ENCODE assay signal across 9 cellular contexts in the genomic region with DNA sequence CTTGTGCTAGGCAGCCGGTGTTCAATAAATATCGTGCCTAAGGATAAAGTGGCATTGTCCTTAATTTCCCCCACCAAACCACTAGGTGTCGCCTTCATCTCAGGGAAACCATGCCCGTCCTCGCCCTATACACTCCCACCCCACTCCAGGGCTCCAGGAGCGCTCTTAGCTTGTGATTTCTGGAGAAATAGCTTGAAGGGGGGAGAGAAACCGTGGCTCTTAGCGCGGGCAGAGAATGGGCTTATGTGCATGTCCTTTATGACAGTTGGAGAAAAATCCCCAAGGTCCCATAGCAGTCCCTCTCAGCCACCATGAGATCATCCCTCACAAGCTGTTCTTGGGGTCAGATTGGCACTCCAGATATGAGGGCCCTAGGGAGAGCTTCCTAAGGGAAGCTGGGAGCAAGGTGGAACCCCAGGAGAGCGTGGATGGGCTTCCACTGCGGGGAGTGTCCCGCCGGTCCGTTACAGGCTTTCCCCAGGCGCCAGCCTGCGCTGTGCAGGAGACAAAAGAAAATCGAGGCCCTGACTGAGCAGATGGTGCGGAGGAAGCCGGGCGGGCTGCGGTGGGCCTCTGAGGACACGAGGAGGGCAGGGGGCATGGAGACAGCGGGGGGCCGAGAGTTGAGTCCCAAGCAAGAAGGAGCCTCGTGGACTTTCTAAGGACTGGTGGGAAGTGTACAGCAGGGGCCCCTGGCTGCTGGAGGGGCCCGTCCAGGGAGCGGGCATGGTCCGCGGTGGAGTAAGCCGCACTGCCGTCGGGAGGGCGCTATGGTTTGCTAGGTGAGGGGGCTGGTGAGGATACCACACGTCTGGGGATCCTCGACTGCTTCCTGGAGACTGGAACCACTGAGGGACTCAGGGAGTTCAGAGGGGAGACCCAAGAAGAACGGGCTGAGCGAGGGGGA. TPM values are rescaled to one million over a fixed set of nuclear protein-coding genes. Genes with fewer than 3 reads are reported as not detected.
DNase-seq lines count a peak whose midpoint lies in the region; ATAC-seq and TF ChIP-seq lines count a peak whose summit lies in the region.
"Had no signal": no experiment of that assay in that cellular context is flagged by ENCODE, and none has a peak within 500 bp of the region (broad histone marks: within the 10 kb centered on the region; RNA-seq: fewer than 3 reads in every experiment).

No MANE protein-coding gene starts in this region.

- H3K9me3 Mint-ChIP-seq in HFFc6 = no peaks in the 10 kb centered on the region
- H3K9me3 Mint-ChIP-seq: IgD-negative memory B cell had no signal

- no peak overlapping the region for H3K27ac ChIP-seq in C4-2B
- H3K27ac ChIP-seq in ectodermal cell (ENCODE audit: insufficient read depth, low read depth, low read length, poor library complexity, severe bottlenecking) = peak overlapping the region; percentile 5
- peak overlapping the region in 2 of 3 donors; percentile 14 to 27 for H3K27ac ChIP-seq in right lobe of liver

- H3K27ac Mint-ChIP-seq in HFFc6 = peak overlapping the region; percentile 82

- H3K36me3 Mint-ChIP-seq in HFFc6 (ENCODE audit: low read depth) = no peaks in the 10 kb centered on the region
- H3K36me3 Mint-ChIP-seq: IgD-negative memory B cell had no signal

- H3K9me3 ChIP-seq in ectodermal cell (ENCODE audit: control insufficient read depth, low read length) (no peaks in the 10 kb centered on the region), right lobe of liver (no peaks in the 10 kb centered on the region)

- TF ChIP-seq POLR2A in right lobe of liver (IDR thresholded peaks at IDR 0.05) = no peak

- peaks cover 5% of the 10 kb centered on the region for H3K27me3 Mint-ChIP-seq in HFFc6 (ENCODE audit: insufficient read depth)
- H3K27me3 Mint-ChIP-seq: IgD-negative memory B cell had no signal

- intact Hi-C loops in right lobe of liver (cut with DNase I) = loop anchor here in 1 of 2 donors (10.0 kb wide), 1 partner anchor 94 kb away; no protein-coding TSS in a partner anchor

- peaks cover 5% of the 10 kb centered on the region for H3K27me3 ChIP-seq in ectodermal cell (ENCODE audit: control insufficient read depth, insufficient read depth, low read length, poor library complexity, severe bottlenecking)
- H3K27me3 ChIP-seq in right lobe of liver = no peaks in the 10 kb centered on the region

- peaks cover 49% of the 10 kb centered on the region for H3K4me1 Mint-ChIP-seq in HFFc6 (ENCODE audit: low read depth)

- H3K36me3 ChIP-seq in ectodermal cell (ENCODE audit: control insufficient read depth, insufficient read depth, low read length) (no peaks in the 10 kb centered on the region), right lobe of liver (no peaks in the 10 kb centered on the region)

- 31 to 33% methylated on average over 37 of the region's 37 CpGs for WGBS in ectodermal cell, 2 experiments
- WGBS in right lobe of liver (ENCODE audit: insufficient coverage, low coverage, low lambda C conversion rate, missing lambda C conversion rate) = 43% methylated on average over 27 of the region's 37 CpGs

- peak overlapping the region; percentile 5 for H3K4me3 ChIP-seq in ectodermal cell (ENCODE audit: insufficient read depth, low read depth, low read length)
- peak overlapping the region in 2 of 3 donors; percentile 58 to 62 for H3K4me3 ChIP-seq in right lobe of liver

- H3K4me1 ChIP-seq in ectodermal cell (ENCODE audit: control insufficient read depth, insufficient read depth, low read length) = peaks cover 3% of the 10 kb centered on the region
- H3K4me1 ChIP-seq in right lobe of liver = peaks cover 0 to 17% (median 0%) of the 10 kb centered on the region in 4 donors

- H3K4me3 Mint-ChIP-seq in HFFc6 = peak overlapping the region; percentile 78
- H3K4me3 Mint-ChIP-seq: IgD-negative memory B cell had no signal

- TF ChIP-seq CTCF in C4-2B (conservative IDR thresholded peaks at IDR 0.05) = peak; percentile 93
- TF ChIP-seq CTCF in HFFc6 (IDR thresholded peaks at IDR 0.05) = peak; percentile 93
- TF ChIP-seq CTCF in right lobe of liver (IDR thresholded peaks at IDR 0.05) = peak; percentile 73 to 88 (median 80)

- peak; percentile 85 to 90 (median 88) for ATAC-seq in right lobe of liver

- DNase-seq in HFFc6 = peak; percentile 73
- peak; percentile 47 for DNase-seq in NCI-H446 treated with DMSO at 0.1 percent for 48 hours (lab: John Stamatoyannopoulos, UW)
- peak; percentile 19 to 45 for DNase-seq in activated CD4-positive, alpha-beta T cell treated with anti-CD3 and anti-CD28 coated beads, Interleukin-2, amount 50 U/mL, for 24 hours (ENCODE audit: low read depth in 1 of 2, low spot score in 1 of 2)
- peak in 2 of 3 donors; percentile 45 to 75 for DNase-seq in right lobe of liver
- DNase-seq in stimulated activated CD4-positive, alpha-beta T cell treated with anti-CD3 and anti-CD28 coated beads, Interleukin-4, amount 100 ng/mL, for 4 hours = peak; percentile 31 to 45
- no peak for DNase-seq in KG1 (lab: John Stamatoyannopoulos, UW)

RNA-seq across cellular contexts. Expression of a gene that starts 0.8 kb away (rescaled TPM):
- 10 to 100 TPM; 38.3 to 48.5 (median 41.7) TPM for total RNA-seq in HFFc6 (2021; fragmentation: NEBNext Ultra II Directional; extraction: Animal tissue kit (Norgen Biotek cat#: 25700))
- polyA plus RNA-seq in ectodermal cell (2013, experiment 1 of 4) = 21.4 TPM
- polyA plus RNA-seq in ectodermal cell (2013, experiment 2 of 4) = 23.3 TPM
- 22.5 TPM for polyA plus RNA-seq in ectodermal cell (2013, experiment 3 of 4)
- 25.1 TPM for polyA plus RNA-seq in ectodermal cell (2013, experiment 4 of 4)
- total RNA-seq in right lobe of liver = 10 to 100 TPM in 5 of 6 experiments, 1 to 10 TPM in 1; 2.8 to 34.5 (median 13.1) TPM

RNA-seq across cellular contexts. Expression of a gene that starts 21.4 kb away (rescaled TPM):
- total RNA-seq in HFFc6 (2021; fragmentation: NEBNext Ultra II Directional; extraction: Animal tissue kit (Norgen Biotek cat#: 25700)) = 1 to 10 TPM in 4 of 6 experiments, under 1 TPM in 2; 0.80 to 1.7 (median 1.2) TPM
- polyA plus RNA-seq in ectodermal cell (2013, experiment 1 of 4) = 1.5 TPM
- polyA plus RNA-seq in ectodermal cell (2013, experiment 2 of 4) = 1.1 TPM
- polyA plus RNA-seq in ectodermal cell (2013, experiment 3 of 4) = 1.2 TPM
- 1.5 TPM for polyA plus RNA-seq in ectodermal cell (2013, experiment 4 of 4)
- 1 to 10 TPM in 1 of 6 experiments, under 1 TPM in 2, not detected in 3; 0.42 to 1.3 (median 0.80) TPM for total RNA-seq in right lobe of liver

RNA-seq across cellular contexts. Expression of a gene that starts 24.2 kb away (rescaled TPM):
- total RNA-seq in HFFc6 (2021; fragmentation: NEBNext Ultra II Directional; extraction: Animal tissue kit (Norgen Biotek cat#: 25700)) = 10 to 100 TPM; 23.3 to 35.3 (median 34.6) TPM
- polyA plus RNA-seq in ectodermal cell (2013, experiment 1 of 4) = 44.6 TPM
- polyA plus RNA-seq in ectodermal cell (2013, experiment 2 of 4) = 47.9 TPM
- 54.6 TPM for polyA plus RNA-seq in ectodermal cell (2013, experiment 3 of 4)
- polyA plus RNA-seq in ectodermal cell (2013, experiment 4 of 4) = 58.7 TPM
- 10 to 100 TPM; 46.0 to 86.3 (median 67.1) TPM for total RNA-seq in right lobe of liver

RNA-seq across cellular contexts. Expression of a gene that starts 36.6 kb away (rescaled TPM):
- total RNA-seq in HFFc6 (2021; fragmentation: NEBNext Ultra II Directional; extraction: Animal tissue kit (Norgen Biotek cat#: 25700)) = not detected
- 1.3 TPM for polyA plus RNA-seq in ectodermal cell (2013, experiment 1 of 4)
- not detected for polyA plus RNA-seq in ectodermal cell (2013, experiment 2 of 4)
- not detected for polyA plus RNA-seq in ectodermal cell (2013, experiment 3 of 4)
- not detected for polyA plus RNA-seq in ectodermal cell (2013, experiment 4 of 4)
- total RNA-seq in right lobe of liver = not detected

RNA-seq across cellular contexts. Expression of a gene that starts 37.9 kb away (rescaled TPM):
- total RNA-seq in HFFc6 (2021; fragmentation: NEBNext Ultra II Directional; extraction: Animal tissue kit (Norgen Biotek cat#: 25700)) = not detected
- not detected for polyA plus RNA-seq in ectodermal cell (2013, experiment 1 of 4)
- 0.39 TPM for polyA plus RNA-seq in ectodermal cell (2013, experiment 2 of 4)
- 0.80 TPM for polyA plus RNA-seq in ectodermal cell (2013, experiment 3 of 4)
- 0.45 TPM for polyA plus RNA-seq in ectodermal cell (2013, experiment 4 of 4)
- not detected for total RNA-seq in right lobe of liver
- polyA plus RNA-seq: IgD-negative memory B cell had no signal
